In genomic region chr20:60751826-60752225, GRCh38 we compare ENCODE assay signal across 28 cellular contexts.
"Had no signal": no experiment of that assay in that cellular context is flagged by ENCODE, and none has a peak within 500 bp of the region (broad histone marks: within the 10 kb centered on the region; RNA-seq: fewer than 3 reads in every experiment).

No MANE protein-coding gene starts in this region.

- DNase-seq: immature natural killer cell; kidney; left ventricle myocardium inferior; mesendoderm; mucosa of descending colon; naive thymus-derived CD4-positive, alpha-beta T cell; ovary; right lobe of liver; stimulated activated CD4-positive, alpha-beta T cell treated with anti-CD3 and anti-CD28 coated beads, Interleukin-1b, Interleukin-23, amount 100 ng/mL, for 48 hours; stimulated activated CD4-positive, alpha-beta T cell treated with anti-CD3 and anti-CD28 coated beads, Interleukin-2, amount 100 ng/mL, for 48 hours; stimulated activated CD4-positive, alpha-beta T cell treated with anti-CD3 and anti-CD28 coated beads, Interleukin-4, amount 100 ng/mL, for 4 hours; stimulated activated CD8-positive, alpha-beta memory T cell treated with anti-CD3 and anti-CD28 coated beads, Interleukin-4, amount 100 ng/mL, for 48 hours; stimulated activated naive CD4-positive, alpha-beta T cell treated with Interleukin-2 at 50 U/mL for 16 hours; stimulated activated naive CD8-positive, alpha-beta T cell treated with anti-CD3 and anti-CD28 coated beads, Interleukin-15, amount 100 ng/mL, for 72 hours; substantia nigra; testis; thyroid gland; transverse colon; upper lobe of left lung had no signal

- H3K9me3 ChIP-seq: left ventricle myocardium inferior, ovary, right atrium auricular region, right lobe of liver, testis, thyroid gland, transverse colon, upper lobe of left lung, vagina had no signal

- H3K27me3 Mint-ChIP-seq: stimulated activated memory B cell treated with anti-CD40 and anti-IgM and Interleukin-4, amounts not matched to agents 10 μg/mL and 1 μg/mL and 100 μg/mL, for 72 hours; stimulated activated naive CD8-positive, alpha-beta T cell treated with anti-CD3 and anti-CD28 coated beads, Interleukin-15, amount 100 ng/mL, for 72 hours had no signal

- ATAC-seq: mucosa of descending colon; naive thymus-derived CD4-positive, alpha-beta T cell; natural killer cell treated with Interleukin-12 subunit alpha and Interleukin-12 subunit beta and Interleukin-15 and Interleukin-18, amount 100 ng/mL, for 72 hours; right lobe of liver; stimulated activated memory B cell treated with anti-CD40 and anti-IgM and Interleukin-4, amounts not matched to agents 10 μg/mL and 1 μg/mL and 100 μg/mL, for 72 hours; stimulated activated naive CD8-positive, alpha-beta T cell treated with anti-CD3 and anti-CD28 coated beads, Interleukin-15, amount 100 ng/mL, for 72 hours had no signal

- H3K4me3 ChIP-seq: hepatocyte, left ventricle myocardium inferior, lung, mucosa of descending colon, ovary, right atrium auricular region, right lobe of liver, smooth muscle cell, testis, thyroid gland, transverse colon, upper lobe of left lung, vagina had no signal

- H3K4me1 ChIP-seq: left ventricle myocardium inferior, right atrium auricular region, right lobe of liver, thyroid gland, transverse colon, upper lobe of left lung, vagina had no signal

- H3K9me3 Mint-ChIP-seq: immature natural killer cell; natural killer cell treated with Interleukin-12 subunit alpha and Interleukin-12 subunit beta and Interleukin-15 and Interleukin-18, amount 100 ng/mL, for 72 hours; stimulated activated naive CD8-positive, alpha-beta T cell treated with anti-CD3 and anti-CD28 coated beads, Interleukin-15, amount 100 ng/mL, for 72 hours had no signal

- H3K27me3 ChIP-seq: hepatocyte, ovary, right atrium auricular region, right lobe of liver, testis, thyroid gland, transverse colon, upper lobe of left lung, vagina had no signal

- H3K27ac Mint-ChIP-seq: immature natural killer cell; mesothelial cell of epicardium; naive thymus-derived CD4-positive, alpha-beta T cell; natural killer cell treated with Interleukin-12 subunit alpha and Interleukin-12 subunit beta and Interleukin-15 and Interleukin-18, amount 100 ng/mL, for 72 hours; progenitor cell of endocrine pancreas; stimulated activated memory B cell treated with anti-CD40 and anti-IgM and Interleukin-4, amounts not matched to agents 10 μg/mL and 1 μg/mL and 100 μg/mL, for 72 hours; stimulated activated naive CD8-positive, alpha-beta T cell treated with anti-CD3 and anti-CD28 coated beads, Interleukin-15, amount 100 ng/mL, for 72 hours had no signal

- H3K36me3 ChIP-seq: left ventricle myocardium inferior, ovary, right atrium auricular region, right lobe of liver, thyroid gland, transverse colon, upper lobe of left lung, vagina had no signal

- H3K36me3 Mint-ChIP-seq: immature natural killer cell; mesothelial cell of epicardium; naive thymus-derived CD4-positive, alpha-beta T cell; natural killer cell treated with Interleukin-12 subunit alpha and Interleukin-12 subunit beta and Interleukin-15 and Interleukin-18, amount 100 ng/mL, for 72 hours; stimulated activated memory B cell treated with anti-CD40 and anti-IgM and Interleukin-4, amounts not matched to agents 10 μg/mL and 1 μg/mL and 100 μg/mL, for 72 hours had no signal

- H3K4me3 Mint-ChIP-seq: immature natural killer cell; mesothelial cell of epicardium; naive thymus-derived CD4-positive, alpha-beta T cell; natural killer cell treated with Interleukin-12 subunit alpha and Interleukin-12 subunit beta and Interleukin-15 and Interleukin-18, amount 100 ng/mL, for 72 hours; stimulated activated memory B cell treated with anti-CD40 and anti-IgM and Interleukin-4, amounts not matched to agents 10 μg/mL and 1 μg/mL and 100 μg/mL, for 72 hours; stimulated activated naive CD8-positive, alpha-beta T cell treated with anti-CD3 and anti-CD28 coated beads, Interleukin-15, amount 100 ng/mL, for 72 hours had no signal

- H3K27ac ChIP-seq: hepatocyte, left ventricle myocardium inferior, ovary, right atrium auricular region, right lobe of liver, testis, thyroid gland, transverse colon, upper lobe of left lung, vagina had no signal

- H3K4me1 Mint-ChIP-seq: immature natural killer cell; mesothelial cell of epicardium; naive thymus-derived CD4-positive, alpha-beta T cell; stimulated activated memory B cell treated with anti-CD40 and anti-IgM and Interleukin-4, amounts not matched to agents 10 μg/mL and 1 μg/mL and 100 μg/mL, for 72 hours; stimulated activated naive CD8-positive, alpha-beta T cell treated with anti-CD3 and anti-CD28 coated beads, Interleukin-15, amount 100 ng/mL, for 72 hours had no signal
